11 cellular contexts compared by ENCODE assay signal in the genomic region with DNA sequence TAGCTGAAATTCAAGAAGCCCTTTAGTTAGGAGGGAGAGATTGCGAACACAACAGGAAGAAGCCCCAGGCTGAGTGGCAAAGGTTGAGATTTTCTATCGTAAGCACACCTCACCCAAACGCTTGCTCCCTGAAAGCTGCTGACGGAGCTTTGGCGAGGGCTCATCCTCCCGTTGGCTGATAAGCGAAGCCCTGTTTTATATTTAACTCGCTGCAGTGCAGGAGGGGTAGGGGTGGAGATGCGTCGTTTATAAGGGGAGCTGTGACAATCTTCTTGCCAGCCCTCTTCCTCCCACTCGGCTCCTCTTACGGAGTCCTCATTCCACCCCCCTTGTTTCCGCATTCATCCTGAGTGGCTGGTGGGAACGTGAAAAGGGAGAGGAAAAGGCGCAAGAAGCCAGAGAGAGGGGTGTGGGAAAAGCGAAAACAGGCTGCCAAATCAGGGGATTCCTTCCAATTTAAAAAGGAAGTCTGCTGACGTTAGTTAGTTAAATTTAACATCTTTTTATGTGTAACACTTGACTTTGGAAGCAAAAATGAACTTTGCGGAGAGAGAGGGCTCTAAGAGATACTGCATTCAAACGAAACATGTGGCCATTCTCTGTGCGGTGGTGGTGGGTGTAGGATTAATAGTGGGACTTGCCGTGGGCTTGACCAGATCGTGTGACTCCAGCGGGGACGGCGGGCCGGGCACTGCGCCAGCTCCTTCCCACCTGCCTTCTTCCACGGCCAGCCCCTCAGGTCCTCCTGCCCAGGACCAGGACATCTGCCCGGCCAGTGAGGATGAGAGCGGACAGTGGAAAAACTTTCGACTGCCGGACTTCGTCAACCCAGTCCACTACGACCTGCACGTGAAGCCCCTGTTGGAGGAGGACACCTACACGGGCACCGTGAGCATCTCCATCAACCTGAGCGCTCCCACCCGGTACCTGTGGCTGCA. TPM values are rescaled to one million over a fixed set of nuclear protein-coding genes. Genes with fewer than 3 reads are reported as not detected.
DNase-seq lines count a peak whose midpoint lies in the region.
"Had no signal": no experiment of that assay in that cellular context is flagged by ENCODE, and none has a peak within 500 bp of the region (broad histone marks: within the 10 kb centered on the region; RNA-seq: fewer than 3 reads in every experiment).

A gene with protein sequence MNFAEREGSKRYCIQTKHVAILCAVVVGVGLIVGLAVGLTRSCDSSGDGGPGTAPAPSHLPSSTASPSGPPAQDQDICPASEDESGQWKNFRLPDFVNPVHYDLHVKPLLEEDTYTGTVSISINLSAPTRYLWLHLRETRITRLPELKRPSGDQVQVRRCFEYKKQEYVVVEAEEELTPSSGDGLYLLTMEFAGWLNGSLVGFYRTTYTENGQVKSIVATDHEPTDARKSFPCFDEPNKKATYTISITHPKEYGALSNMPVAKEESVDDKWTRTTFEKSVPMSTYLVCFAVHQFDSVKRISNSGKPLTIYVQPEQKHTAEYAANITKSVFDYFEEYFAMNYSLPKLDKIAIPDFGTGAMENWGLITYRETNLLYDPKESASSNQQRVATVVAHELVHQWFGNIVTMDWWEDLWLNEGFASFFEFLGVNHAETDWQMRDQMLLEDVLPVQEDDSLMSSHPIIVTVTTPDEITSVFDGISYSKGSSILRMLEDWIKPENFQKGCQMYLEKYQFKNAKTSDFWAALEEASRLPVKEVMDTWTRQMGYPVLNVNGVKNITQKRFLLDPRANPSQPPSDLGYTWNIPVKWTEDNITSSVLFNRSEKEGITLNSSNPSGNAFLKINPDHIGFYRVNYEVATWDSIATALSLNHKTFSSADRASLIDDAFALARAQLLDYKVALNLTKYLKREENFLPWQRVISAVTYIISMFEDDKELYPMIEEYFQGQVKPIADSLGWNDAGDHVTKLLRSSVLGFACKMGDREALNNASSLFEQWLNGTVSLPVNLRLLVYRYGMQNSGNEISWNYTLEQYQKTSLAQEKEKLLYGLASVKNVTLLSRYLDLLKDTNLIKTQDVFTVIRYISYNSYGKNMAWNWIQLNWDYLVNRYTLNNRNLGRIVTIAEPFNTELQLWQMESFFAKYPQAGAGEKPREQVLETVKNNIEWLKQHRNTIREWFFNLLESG (plus strand): TSS at position 275 of the 938 bp plus-strand sequence. CDS start 260 bp downstream, at position 535.

- peak within 1 kb of the TSS; percentile 73 for H2AFZ ChIP-seq in ACC112 (ENCODE audit: low read length, unreplicated experiment)

- H3K4me3 Mint-ChIP-seq in activated CD4-positive, alpha-beta T cell treated with anti-CD3 and anti-CD28 coated beads, Interleukin-2, amount 10 ng/mL, durations not matched to agents 24 days and 14 days: no peak within 1 kb of the TSS
- H3K4me3 Mint-ChIP-seq: CD4-positive, CD25-positive, alpha-beta regulatory T cell had no signal

- no peaks in the 10 kb centered on the region for H3K36me3 ChIP-seq in ACC112 (ENCODE audit: insufficient read depth, low read length)
- no peaks in the 10 kb centered on the region for H3K36me3 ChIP-seq in SJCRH30

- intact Hi-C loops in head of caudate nucleus (cut with DNase I): no loop called here
- intact Hi-C loops in activated CD4-positive, alpha-beta T cell treated with anti-CD3 and anti-CD28 coated beads, Interleukin-2, amount 10 ng/mL, durations not matched to agents 24 days and 14 days (cut with micrococcal nuclease): no loop called here

- H3K27ac ChIP-seq in ACC112 (ENCODE audit: low read depth, low read length): no peak within 1 kb of the TSS
- H3K27ac ChIP-seq in SJCRH30: no peak within 1 kb of the TSS

- no peaks in the 10 kb centered on the region for H3K4me1 Mint-ChIP-seq in activated CD4-positive, alpha-beta T cell treated with anti-CD3 and anti-CD28 coated beads, Interleukin-2, amount 10 ng/mL, durations not matched to agents 24 days and 14 days
- H3K4me1 Mint-ChIP-seq: CD4-positive, CD25-positive, alpha-beta regulatory T cell had no signal

- peak within 1 kb of the TSS; percentile 72 for H3K4me3 ChIP-seq in ACC112 (ENCODE audit: low read depth, low read length)
- peak within 1 kb of the TSS; percentile 65 for H3K4me3 ChIP-seq in SJCRH30

- H3K27ac Mint-ChIP-seq in activated CD4-positive, alpha-beta T cell treated with anti-CD3 and anti-CD28 coated beads, Interleukin-2, amount 10 ng/mL, durations not matched to agents 24 days and 14 days: no peak within 1 kb of the TSS

- H3K4me1 ChIP-seq in ACC112 (ENCODE audit: control insufficient read depth, insufficient read depth, low read length, unreplicated experiment) (peaks cover 7% of the 10 kb centered on the region), SJCRH30 (peaks cover 3% of the 10 kb centered on the region; the same call in 1 of the 2 replicates)

- DNase-seq in SJCRH30: peak; percentile 34 to 55
- DNase-seq in head of caudate nucleus: peak in 41 of 42 donors; percentile 5 to 81 (median 48)
- peak in 30 of 56 donors; percentile 2 to 65 (median 14) for DNase-seq in nucleus accumbens (lab: John Stamatoyannopoulos, UW)
- DNase-seq in activated effector memory CD4-positive, alpha-beta T cell treated with anti-CD3 and anti-CD28 coated beads, Interleukin-2, amount 50 U/mL, for 16 hours: no peak
- DNase-seq in pons (ENCODE audit: low spot score): no peak
- no peak for DNase-seq in GM19238 (ENCODE audit: insufficient read length, low spot score)
- no peak for DNase-seq in activated CD4-positive, alpha-beta T cell treated with anti-CD3 and anti-CD28 coated beads, Interleukin-2, amount 10 ng/mL, durations not matched to agents 24 days and 14 days
- DNase-seq: CD4-positive, CD25-positive, alpha-beta regulatory T cell; NCI-H1105; T1000 had no signal

- H3K79me2 ChIP-seq in ACC112 (ENCODE audit: control insufficient read depth, insufficient read depth, low read length, unreplicated experiment): no peaks in the 10 kb centered on the region

- no peaks in the 10 kb centered on the region for H3K9me3 ChIP-seq in SJCRH30 (replicated peaks)

- no peaks in the 10 kb centered on the region for H3K36me3 Mint-ChIP-seq in activated CD4-positive, alpha-beta T cell treated with anti-CD3 and anti-CD28 coated beads, Interleukin-2, amount 10 ng/mL, durations not matched to agents 24 days and 14 days (ENCODE audit: low read depth)
- H3K36me3 Mint-ChIP-seq: CD4-positive, CD25-positive, alpha-beta regulatory T cell had no signal

- no peaks in the 10 kb centered on the region for H3K9me3 Mint-ChIP-seq in activated CD4-positive, alpha-beta T cell treated with anti-CD3 and anti-CD28 coated beads, Interleukin-2, amount 10 ng/mL, durations not matched to agents 24 days and 14 days
- H3K9me3 Mint-ChIP-seq: CD4-positive, CD25-positive, alpha-beta regulatory T cell had no signal

- peaks cover 17% of the 10 kb centered on the region; the same call in 1 of the 2 replicates for H3K27me3 ChIP-seq in ACC112 (ENCODE audit: insufficient read depth, low read length)
- no peaks in the 10 kb centered on the region for H3K27me3 ChIP-seq in SJCRH30

- H3K27me3 Mint-ChIP-seq in activated CD4-positive, alpha-beta T cell treated with anti-CD3 and anti-CD28 coated beads, Interleukin-2, amount 10 ng/mL, durations not matched to agents 24 days and 14 days: peaks cover 2% of the 10 kb centered on the region
- H3K27me3 Mint-ChIP-seq: CD4-positive, CD25-positive, alpha-beta regulatory T cell had no signal

RNA-seq across cellular contexts. Expression of the gene that starts here (rescaled TPM):
- 0.56 and 1.2 TPM in 2 replicates for total RNA-seq in SJCRH30 (2014; rRNA removed; shearing (Covaris generic))
- 0.36 TPM in 1 of 2 replicates, not detected in the other for total RNA-seq in activated CD4-positive, alpha-beta T cell treated with anti-CD3 and anti-CD28 coated beads, Interleukin-2, amount 10 ng/mL, durations not matched to agents 24 days and 14 days

Comparison
In these comparisons a context has a peak if more than half of its experiments do, and no peak if none do; other contexts are left out.
1. DNase-seq: peak in SJCRH30 (2 of 2), head of caudate nucleus (41 of 42) and nucleus accumbens (30 of 56); none in activated effector memory CD4-positive, alpha-beta T cell treated with anti-CD3 and anti-CD28 coated beads, Interleukin-2, amount 50 U/mL, for 16 hours (single experiment), pons (single experiment), GM19238 (single experiment) and activated CD4-positive, alpha-beta T cell treated with anti-CD3 and anti-CD28 coated beads, Interleukin-2, amount 10 ng/mL, durations not matched to agents 24 days and 14 days (single experiment).